23 cellular contexts compared by ENCODE assay signal in genomic region chr15:78282324-78282723, GRCh38. TPM values are rescaled to one million over a fixed set of nuclear protein-coding genes. Genes with fewer than 3 reads are reported as not detected.
"Had no signal": no experiment of that assay in that cellular context is flagged by ENCODE, and none has a peak within 500 bp of the region (broad histone marks: within the 10 kb centered on the region; RNA-seq: fewer than 3 reads in every experiment).

No MANE protein-coding gene starts in this region.

- H3K36me3 ChIP-seq: prostate gland had no signal

- H3K4me1 ChIP-seq: esophagus muscularis mucosa, prostate gland had no signal

- H3K27me3 ChIP-seq: brain microvascular endothelial cell, esophagus muscularis mucosa, heart right ventricle had no signal

- H3K9me3 Mint-ChIP-seq: activated CD4-positive, alpha-beta T cell treated with anti-CD3 and anti-CD28 coated beads, Interleukin-2, amount 10 ng/mL, durations not matched to agents 24 days and 14 days; activated naive CD4-positive, alpha-beta T cell treated with anti-CD3 and anti-CD28 coated beads, Interleukin-2, amount 10 ng/mL, durations not matched to agents 7 days and 5 days; central memory CD8-positive, alpha-beta T cell; mesothelial cell of epicardium; neural crest cell had no signal

- H3K27me3 Mint-ChIP-seq: activated CD4-positive, alpha-beta T cell treated with anti-CD3 and anti-CD28 coated beads, Interleukin-2, amount 10 ng/mL, durations not matched to agents 24 days and 14 days; activated naive CD4-positive, alpha-beta T cell treated with anti-CD3 and anti-CD28 coated beads, Interleukin-2, amount 10 ng/mL, durations not matched to agents 7 days and 5 days; central memory CD8-positive, alpha-beta T cell had no signal

- H3K27ac ChIP-seq: brain microvascular endothelial cell, coronary artery, esophagus muscularis mucosa, heart right ventricle, lower lobe of right lung, prostate gland, thoracic aorta had no signal

- H3K9me3 ChIP-seq: esophagus muscularis mucosa, heart right ventricle, lower lobe of right lung, prostate gland, thoracic aorta had no signal

- H3K4me3 Mint-ChIP-seq: activated CD4-positive, alpha-beta T cell treated with anti-CD3 and anti-CD28 coated beads, Interleukin-2, amount 10 ng/mL, durations not matched to agents 24 days and 14 days; activated naive CD4-positive, alpha-beta T cell treated with anti-CD3 and anti-CD28 coated beads, Interleukin-2, amount 10 ng/mL, durations not matched to agents 7 days and 5 days; central memory CD8-positive, alpha-beta T cell; mesothelial cell of epicardium; neural crest cell had no signal

- DNase-seq: activated CD4-positive, alpha-beta T cell treated with anti-CD3 and anti-CD28 coated beads, Interleukin-2, amount 10 ng/mL, durations not matched to agents 24 days and 14 days; activated CD4-positive, CD25-positive, alpha-beta regulatory T cell; activated CD8-positive, alpha-beta memory T cell treated with anti-CD3 and anti-CD28 coated beads for 24 hours; activated naive CD4-positive, alpha-beta T cell treated with anti-CD3 and anti-CD28 coated beads, Interleukin-2, amount 10 ng/mL, durations not matched to agents 7 days and 5 days; amniotic stem cell; brain microvascular endothelial cell; heart right ventricle; left colon; lower lobe of right lung; right cardiac atrium; stimulated activated CD4-positive, alpha-beta T cell treated with anti-CD3 and anti-CD28 coated beads, Interleukin-4, amount 100 ng/mL, for 4 hours; stimulated activated CD8-positive, alpha-beta memory T cell treated with anti-CD3 and anti-CD28 coated beads, Interleukin-4, amount 100 ng/mL, for 48 hours had no signal

- H3K4me3 ChIP-seq: coronary artery, esophagus muscularis mucosa, heart right ventricle, lower lobe of right lung, prostate gland, smooth muscle cell, thoracic aorta had no signal

- ATAC-seq: left colon, lower lobe of right lung, right cardiac atrium had no signal

- H3K4me1 Mint-ChIP-seq: activated naive CD4-positive, alpha-beta T cell treated with anti-CD3 and anti-CD28 coated beads, Interleukin-2, amount 10 ng/mL, durations not matched to agents 7 days and 5 days; mesothelial cell of epicardium; neural crest cell had no signal

- H3K27ac Mint-ChIP-seq: activated CD4-positive, alpha-beta T cell treated with anti-CD3 and anti-CD28 coated beads, Interleukin-2, amount 10 ng/mL, durations not matched to agents 24 days and 14 days; activated naive CD4-positive, alpha-beta T cell treated with anti-CD3 and anti-CD28 coated beads, Interleukin-2, amount 10 ng/mL, durations not matched to agents 7 days and 5 days; mesothelial cell of epicardium had no signal

RNA-seq across cellular contexts. Expression of gene DNAJA4, which starts 18.0 kb away (rescaled TPM):
- total RNA-seq: neural crest cell had no signal

RNA-seq across cellular contexts. Expression of gene ACSBG1, which starts 48.0 kb away (rescaled TPM):
- total RNA-seq: activated CD4-positive, alpha-beta T cell treated with anti-CD3 and anti-CD28 coated beads, Interleukin-2, amount 10 ng/mL, durations not matched to agents 24 days and 14 days; T-helper 2 cell treated with Interferon-gamma antibody and Interleukin-4, amounts not matched to agents 100 ng/mL and 5 ng/mL, for 36 hours; thoracic aorta had no signal

RNA-seq across cellular contexts. Expression of gene CRABP1, which starts 57.8 kb away (rescaled TPM):
- total RNA-seq: activated CD4-positive, alpha-beta T cell treated with anti-CD3 and anti-CD28 coated beads, Interleukin-2, amount 10 ng/mL, durations not matched to agents 24 days and 14 days; esophagus muscularis mucosa; heart right ventricle; lower lobe of right lung; osteoblast; prostate gland; ureter had no signal
- polyA plus RNA-seq: heart right ventricle had no signal
